ENCODE assay signal across 1 cellular context in the genomic region with DNA sequence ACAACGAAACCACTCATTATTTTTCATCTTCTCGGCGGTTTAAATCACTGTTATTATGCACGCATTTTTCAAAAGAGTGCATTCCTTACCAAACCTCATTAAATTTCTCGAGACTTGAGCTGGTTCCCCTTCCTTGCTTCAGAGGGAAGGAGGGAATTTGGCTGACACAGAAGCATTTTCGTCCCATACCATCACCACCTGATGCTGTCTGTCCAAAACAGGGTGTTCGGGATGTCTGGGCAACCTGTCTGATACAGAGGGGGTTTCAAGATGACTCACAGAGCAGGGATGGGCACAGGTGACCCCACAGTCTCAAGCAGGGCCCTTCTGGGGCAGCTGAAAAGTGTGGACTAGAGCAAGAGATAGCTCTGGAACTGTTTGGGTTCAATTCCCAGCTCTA.
TF ChIP-seq lines count a peak whose summit lies in the region.

No MANE protein-coding gene starts in this region.

TF ChIP-seq in K562, 482 proteins besides CTCF, POLR2A, EP300 and RAD21 (continued from another document):
- TF ChIP-seq DDX20 (tag; IDR thresholded peaks at IDR 0.05; ENCODE audit: low read depth) (no peak), ZNF699 (CRISPR knock-in tag; IDR thresholded peaks at IDR 0.05; ENCODE audit: insufficient replicate concordance) (no peak), HLTF (IDR thresholded peaks at IDR 0.05) (no peak), TEAD1 (CRISPR knock-in tag; IDR thresholded peaks at IDR 0.05) (no peak), CHD4 (IDR thresholded peaks at IDR 0.05; ENCODE audit: insufficient read depth, insufficient replicate concordance, low read depth, low read length, poor library complexity, severe bottlenecking) (no peak), KDM5B (IDR thresholded peaks at IDR 0.05; ENCODE audit: insufficient replicate concordance, low read depth, low read length) (no peak), ZNF778 (CRISPR knock-in tag; IDR thresholded peaks at IDR 0.05) (no peak), ZNF263 (CRISPR knock-in tag; IDR thresholded peaks at IDR 0.05; ENCODE audit: borderline replicate concordance) (no peak), JUNB (CRISPR knock-in tag; conservative IDR thresholded peaks at IDR 0.05) (no peak)
- TF ChIP-seq, protein P1, sequence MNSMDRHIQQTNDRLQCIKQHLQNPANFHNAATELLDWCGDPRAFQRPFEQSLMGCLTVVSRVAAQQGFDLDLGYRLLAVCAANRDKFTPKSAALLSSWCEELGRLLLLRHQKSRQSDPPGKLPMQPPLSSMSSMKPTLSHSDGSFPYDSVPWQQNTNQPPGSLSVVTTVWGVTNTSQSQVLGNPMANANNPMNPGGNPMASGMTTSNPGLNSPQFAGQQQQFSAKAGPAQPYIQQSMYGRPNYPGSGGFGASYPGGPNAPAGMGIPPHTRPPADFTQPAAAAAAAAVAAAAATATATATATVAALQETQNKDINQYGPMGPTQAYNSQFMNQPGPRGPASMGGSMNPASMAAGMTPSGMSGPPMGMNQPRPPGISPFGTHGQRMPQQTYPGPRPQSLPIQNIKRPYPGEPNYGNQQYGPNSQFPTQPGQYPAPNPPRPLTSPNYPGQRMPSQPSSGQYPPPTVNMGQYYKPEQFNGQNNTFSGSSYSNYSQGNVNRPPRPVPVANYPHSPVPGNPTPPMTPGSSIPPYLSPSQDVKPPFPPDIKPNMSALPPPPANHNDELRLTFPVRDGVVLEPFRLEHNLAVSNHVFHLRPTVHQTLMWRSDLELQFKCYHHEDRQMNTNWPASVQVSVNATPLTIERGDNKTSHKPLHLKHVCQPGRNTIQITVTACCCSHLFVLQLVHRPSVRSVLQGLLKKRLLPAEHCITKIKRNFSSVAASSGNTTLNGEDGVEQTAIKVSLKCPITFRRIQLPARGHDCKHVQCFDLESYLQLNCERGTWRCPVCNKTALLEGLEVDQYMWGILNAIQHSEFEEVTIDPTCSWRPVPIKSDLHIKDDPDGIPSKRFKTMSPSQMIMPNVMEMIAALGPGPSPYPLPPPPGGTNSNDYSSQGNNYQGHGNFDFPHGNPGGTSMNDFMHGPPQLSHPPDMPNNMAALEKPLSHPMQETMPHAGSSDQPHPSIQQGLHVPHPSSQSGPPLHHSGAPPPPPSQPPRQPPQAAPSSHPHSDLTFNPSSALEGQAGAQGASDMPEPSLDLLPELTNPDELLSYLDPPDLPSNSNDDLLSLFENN (IDR thresholded peaks at IDR 0.05; ENCODE audit: low read depth in 2 of 2, low read length in 2 of 2), result no peak
- TF ChIP-seq, protein P2, sequence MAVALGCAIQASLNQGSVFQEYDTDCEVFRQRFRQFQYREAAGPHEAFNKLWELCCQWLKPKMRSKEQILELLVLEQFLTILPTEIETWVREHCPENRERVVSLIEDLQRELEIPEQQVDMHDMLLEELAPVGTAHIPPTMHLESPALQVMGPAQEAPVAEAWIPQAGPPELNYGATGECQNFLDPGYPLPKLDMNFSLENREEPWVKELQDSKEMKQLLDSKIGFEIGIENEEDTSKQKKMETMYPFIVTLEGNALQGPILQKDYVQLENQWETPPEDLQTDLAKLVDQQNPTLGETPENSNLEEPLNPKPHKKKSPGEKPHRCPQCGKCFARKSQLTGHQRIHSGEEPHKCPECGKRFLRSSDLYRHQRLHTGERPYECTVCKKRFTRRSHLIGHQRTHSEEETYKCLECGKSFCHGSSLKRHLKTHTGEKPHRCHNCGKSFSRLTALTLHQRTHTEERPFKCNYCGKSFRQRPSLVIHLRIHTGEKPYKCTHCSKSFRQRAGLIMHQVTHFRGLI (CRISPR knock-in tag; IDR thresholded peaks at IDR 0.05), result no peak
